ENCODE assay signal across 32 cellular contexts in genomic region chr1:6043561-6043960, GRCh38.
"Had no signal": no experiment of that assay in that cellular context is flagged by ENCODE, and none has a peak within 500 bp of the region (broad histone marks: within the 10 kb centered on the region; RNA-seq: fewer than 3 reads in every experiment).

No MANE protein-coding gene starts in this region.

- H3K4me1 ChIP-seq: body of pancreas, breast epithelium had no signal

- H3K27ac ChIP-seq: body of pancreas, brain microvascular endothelial cell, breast epithelium, VCaP had no signal

- H3K4me3 Mint-ChIP-seq: activated B cell treated with CpG ODN at 0.5 μM for 24 hours; activated CD4-positive, alpha-beta memory T cell treated with anti-CD3 and anti-CD28 coated beads for 36 hours; activated CD4-positive, alpha-beta T cell treated with anti-CD3 and anti-CD28 coated beads, Interleukin-2, amount 10 ng/mL, durations not matched to agents 24 days and 14 days; activated CD8-positive, alpha-beta T cell treated with anti-CD3 and anti-CD28 coated beads for 36 hours; activated naive CD4-positive, alpha-beta T cell treated with anti-CD3 and anti-CD28 coated beads, Interleukin-2, amount 10 ng/mL, durations not matched to agents 7 days and 5 days; activated naive CD4-positive, alpha-beta T cell treated with anti-CD3 and anti-CD28 coated beads, Interleukin-2, amount 50 U/mL, for 24 hours; activated naive CD8-positive, alpha-beta T cell; activated naive CD8-positive, alpha-beta T cell treated with anti-CD3 and anti-CD28 coated beads, Interleukin-2, amount 10 ng/mL, durations not matched to agents 7 days and 5 days; activated naive CD8-positive, alpha-beta T cell treated with anti-CD3 and anti-CD28 coated beads, Interleukin-2, amount 50 U/mL, for 24 hours; activated T-cell treated with anti-CD3 and anti-CD28 coated beads, Interleukin-2, amount 50 U/mL, for 4 hours; T-helper 1 cell treated with Interleukin-12 subunit alpha and Interleukin-12 subunit beta and Interleukin-4 antibody, amounts not matched to agents 30 μg/mL and 1 μg/mL, for 36 hours; T-helper 2 cell treated with Interferon-gamma antibody and Interleukin-4, amounts not matched to agents 5 μg/mL and 100 μg/mL, for 36 hours had no signal

- H3K9me3 ChIP-seq: body of pancreas, breast epithelium had no signal

- H3K4me3 ChIP-seq: body of pancreas, breast epithelium had no signal

- H3K27ac Mint-ChIP-seq: activated B cell treated with CpG ODN at 0.5 μM for 24 hours; activated CD4-positive, alpha-beta memory T cell treated with anti-CD3 and anti-CD28 coated beads for 36 hours; activated CD4-positive, alpha-beta T cell treated with anti-CD3 and anti-CD28 coated beads, Interleukin-2, amount 10 ng/mL, durations not matched to agents 24 days and 14 days; activated naive CD4-positive, alpha-beta T cell treated with anti-CD3 and anti-CD28 coated beads, Interleukin-2, amount 10 ng/mL, durations not matched to agents 7 days and 5 days; activated naive CD4-positive, alpha-beta T cell treated with anti-CD3 and anti-CD28 coated beads, Interleukin-2, amount 50 U/mL, for 24 hours; activated naive CD8-positive, alpha-beta T cell; activated naive CD8-positive, alpha-beta T cell treated with anti-CD3 and anti-CD28 coated beads, Interleukin-2, amount 10 ng/mL, durations not matched to agents 7 days and 5 days; activated naive CD8-positive, alpha-beta T cell treated with anti-CD3 and anti-CD28 coated beads, Interleukin-2, amount 50 U/mL, for 24 hours; activated T-helper 2 cell treated with anti-CD3 and anti-CD28 coated beads, Interferon-gamma antibody, Interleukin-2, Interleukin-4, amounts not matched to agents 10 μg/mL and 5 μg/mL and 100 μg/mL, durations not matched to agents 14 hours and 24 hours and 36 hours; T-helper 2 cell treated with Interferon-gamma antibody and Interleukin-4, amounts not matched to agents 5 μg/mL and 100 μg/mL, for 36 hours had no signal

- ATAC-seq: activated CD8-positive, alpha-beta T cell treated with anti-CD3 and anti-CD28 coated beads for 36 hours; activated naive CD8-positive, alpha-beta T cell treated with anti-CD3 and anti-CD28 coated beads, Interleukin-2, amount 50 U/mL, for 24 hours; activated T-cell treated with anti-CD3 and anti-CD28 coated beads, Interleukin-2, amount 50 U/mL, for 4 hours; body of pancreas had no signal

- H3K27me3 ChIP-seq: body of pancreas, breast epithelium had no signal

- H3K36me3 ChIP-seq: brain microvascular endothelial cell, breast epithelium had no signal

- DNase-seq: activated B cell treated with CpG ODN at 0.5 μM for 24 hours; activated CD4-positive, alpha-beta memory T cell treated with anti-CD3 and anti-CD28 coated beads for 36 hours; activated CD4-positive, alpha-beta T cell treated with anti-CD3 and anti-CD28 coated beads for 4 hours; activated CD4-positive, alpha-beta T cell treated with anti-CD3 and anti-CD28 coated beads, Interleukin-2, amount 10 ng/mL, durations not matched to agents 24 days and 14 days; activated CD4-positive, alpha-beta T cell treated with anti-CD3 and anti-CD28 coated beads, Interleukin-2, amount 50 U/mL, for 1 hour; activated CD4-positive, alpha-beta T cell treated with anti-CD3 and anti-CD28 coated beads, Interleukin-2, amount 50 U/mL, for 4 hours; activated CD4-positive, CD25-positive, alpha-beta regulatory T cell treated with anti-CD3 and anti-CD28 coated beads, Interleukin-2, amount 50 U/mL, for 72 hours; activated CD8-positive, alpha-beta memory T cell treated with anti-CD3 and anti-CD28 coated beads, Interleukin-2, amount 50 U/mL, for 4 hours; activated CD8-positive, alpha-beta T cell treated with anti-CD3 and anti-CD28 coated beads for 36 hours; activated effector memory CD4-positive, alpha-beta T cell treated with Interleukin-2 at 50 U/mL for 16 hours; activated gamma-delta T cell; activated naive CD4-positive, alpha-beta T cell treated with anti-CD3 and anti-CD28 coated beads, Interleukin-2, amount 10 ng/mL, durations not matched to agents 7 days and 5 days; activated naive CD4-positive, alpha-beta T cell treated with Interleukin-2 at 50 U/mL for 16 hours; activated naive CD8-positive, alpha-beta T cell treated with anti-CD3 and anti-CD28 coated beads, Interleukin-2, amount 10 ng/mL, durations not matched to agents 7 days and 5 days; activated naive CD8-positive, alpha-beta T cell treated with anti-CD3 and anti-CD28 coated beads, Interleukin-2, amount 50 U/mL, for 24 hours; activated T-cell treated with anti-CD3 and anti-CD28 coated beads for 4 hours; activated T-cell treated with anti-CD3 and anti-CD28 coated beads, Interleukin-2, amount 50 U/mL, for 1 hour; activated T-cell treated with anti-CD3 and anti-CD28 coated beads, Interleukin-2, amount 50 U/mL, for 4 hours; aorta; body of pancreas; brain microvascular endothelial cell; central memory CD4-positive, alpha-beta T cell; T-helper 1 cell; T-helper 2 cell; T-helper 9 cell had no signal

- H3K9me3 Mint-ChIP-seq: activated B cell treated with CpG ODN at 0.5 μM for 24 hours; activated CD4-positive, alpha-beta memory T cell treated with anti-CD3 and anti-CD28 coated beads for 36 hours; activated CD4-positive, alpha-beta T cell treated with anti-CD3 and anti-CD28 coated beads, Interleukin-2, amount 10 ng/mL, durations not matched to agents 24 days and 14 days; activated CD8-positive, alpha-beta T cell treated with anti-CD3 and anti-CD28 coated beads for 36 hours; activated naive CD4-positive, alpha-beta T cell treated with anti-CD3 and anti-CD28 coated beads, Interleukin-2, amount 10 ng/mL, durations not matched to agents 7 days and 5 days; activated naive CD4-positive, alpha-beta T cell treated with anti-CD3 and anti-CD28 coated beads, Interleukin-2, amount 50 U/mL, for 24 hours; activated naive CD8-positive, alpha-beta T cell treated with anti-CD3 and anti-CD28 coated beads, Interleukin-2, amount 10 ng/mL, durations not matched to agents 7 days and 5 days; activated naive CD8-positive, alpha-beta T cell treated with anti-CD3 and anti-CD28 coated beads, Interleukin-2, amount 50 U/mL, for 24 hours; activated T-cell treated with anti-CD3 and anti-CD28 coated beads, Interleukin-2, amount 50 U/mL, for 4 hours; activated T-helper 2 cell treated with anti-CD3 and anti-CD28 coated beads, Interferon-gamma antibody, Interleukin-2, Interleukin-4, amounts not matched to agents 10 μg/mL and 5 μg/mL and 100 μg/mL, durations not matched to agents 14 hours and 24 hours and 36 hours; T-helper 1 cell treated with Interleukin-12 subunit alpha and Interleukin-12 subunit beta and Interleukin-4 antibody, amounts not matched to agents 30 μg/mL and 1 μg/mL, for 36 hours; T-helper 2 cell treated with Interferon-gamma antibody and Interleukin-4, amounts not matched to agents 5 μg/mL and 100 μg/mL, for 36 hours had no signal

- H3K4me1 Mint-ChIP-seq: activated B cell treated with CpG ODN at 0.5 μM for 24 hours had no signal

- H3K27me3 Mint-ChIP-seq: activated B cell treated with CpG ODN at 0.5 μM for 24 hours; activated CD4-positive, alpha-beta memory T cell treated with anti-CD3 and anti-CD28 coated beads for 36 hours; activated CD4-positive, alpha-beta T cell treated with anti-CD3 and anti-CD28 coated beads, Interleukin-2, amount 10 ng/mL, durations not matched to agents 24 days and 14 days; activated CD8-positive, alpha-beta T cell treated with anti-CD3 and anti-CD28 coated beads for 36 hours; activated naive CD4-positive, alpha-beta T cell treated with anti-CD3 and anti-CD28 coated beads, Interleukin-2, amount 10 ng/mL, durations not matched to agents 7 days and 5 days; activated naive CD4-positive, alpha-beta T cell treated with anti-CD3 and anti-CD28 coated beads, Interleukin-2, amount 50 U/mL, for 24 hours; activated naive CD8-positive, alpha-beta T cell; activated naive CD8-positive, alpha-beta T cell treated with anti-CD3 and anti-CD28 coated beads, Interleukin-2, amount 10 ng/mL, durations not matched to agents 7 days and 5 days; activated naive CD8-positive, alpha-beta T cell treated with anti-CD3 and anti-CD28 coated beads, Interleukin-2, amount 50 U/mL, for 24 hours had no signal
